ENCODE assay signal across 1 cellular context in the genomic region with DNA sequence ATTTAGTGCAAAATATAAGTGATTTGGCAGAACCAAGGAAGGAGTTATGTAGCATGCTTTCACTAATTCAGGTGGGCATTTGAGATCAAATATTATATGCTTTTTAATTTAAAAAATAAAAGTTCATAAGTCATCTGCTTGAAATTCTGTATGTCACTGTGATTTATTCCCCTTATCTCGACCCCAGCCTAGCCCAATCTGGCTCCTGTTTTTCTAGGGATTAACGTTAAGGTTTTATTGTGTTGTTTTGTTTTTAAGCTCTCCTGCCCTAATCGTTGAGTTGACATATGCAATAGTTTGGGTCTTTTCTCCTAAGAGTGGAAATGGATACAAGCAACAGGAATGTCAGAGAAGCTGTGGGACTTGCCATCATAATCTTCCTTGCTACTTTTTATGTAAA.
TF ChIP-seq lines count a peak whose summit lies in the region.

No MANE protein-coding gene starts in this region.

TF ChIP-seq in HEK293, 187 proteins besides CTCF, POLR2A, EP300 and RAD21 (continued from another document):
- TF ChIP-seq, protein P1, sequence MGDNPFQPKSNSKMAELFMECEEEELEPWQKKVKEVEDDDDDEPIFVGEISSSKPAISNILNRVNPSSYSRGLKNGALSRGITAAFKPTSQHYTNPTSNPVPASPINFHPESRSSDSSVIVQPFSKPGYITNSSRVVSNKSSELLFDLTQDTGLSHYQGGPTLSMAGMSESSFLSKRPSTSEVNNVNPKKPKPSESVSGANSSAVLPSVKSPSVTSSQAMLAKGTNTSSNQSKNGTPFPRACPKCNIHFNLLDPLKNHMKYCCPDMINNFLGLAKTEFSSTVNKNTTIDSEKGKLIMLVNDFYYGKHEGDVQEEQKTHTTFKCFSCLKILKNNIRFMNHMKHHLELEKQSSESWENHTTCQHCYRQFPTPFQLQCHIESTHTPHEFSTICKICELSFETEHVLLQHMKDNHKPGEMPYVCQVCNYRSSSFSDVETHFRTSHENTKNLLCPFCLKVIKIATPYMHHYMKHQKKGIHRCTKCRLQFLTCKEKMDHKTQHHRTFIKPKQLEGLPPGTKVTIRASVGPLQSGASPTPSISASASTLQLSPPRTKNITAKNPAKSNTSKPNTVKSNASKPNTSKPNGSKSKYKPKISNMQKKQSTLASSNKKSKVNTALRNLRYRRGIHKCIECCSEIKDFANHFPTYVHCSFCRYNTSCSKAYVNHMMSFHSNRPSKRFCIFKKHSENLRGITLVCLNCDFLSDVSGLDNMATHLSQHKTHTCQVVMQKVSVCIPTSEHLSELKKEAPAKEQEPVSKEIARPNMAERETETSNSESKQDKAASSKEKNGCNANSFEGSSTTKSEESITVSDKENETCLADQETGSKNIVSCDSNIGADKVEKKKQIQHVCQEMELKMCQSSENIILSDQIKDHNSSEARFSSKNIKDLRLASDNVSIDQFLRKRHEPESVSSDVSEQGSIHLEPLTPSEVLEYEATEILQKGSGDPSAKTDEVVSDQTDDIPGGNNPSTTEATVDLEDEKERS (tag by site-specific recombination; IDR thresholded peaks at IDR 0.05), result no peak
- TF ChIP-seq ZNF777 (tag by site-specific recombination; IDR thresholded peaks at IDR 0.05; ENCODE audit: borderline replicate concordance), result no peak
- no peak for TF ChIP-seq YY2 (tag by site-specific recombination; IDR thresholded peaks at IDR 0.05)
- 0 out of 2 replicates have a peak, but pooled peaks have one; percentile 33 for TF ChIP-seq GLI2 (tag by site-specific recombination; IDR thresholded peaks at IDR 0.05; ENCODE audit: borderline replicate concordance, low read depth)
- TF ChIP-seq ZNF677 (tag by site-specific recombination; IDR thresholded peaks at IDR 0.05), result no peak
- TF ChIP-seq ZNF19 (tag by site-specific recombination; IDR thresholded peaks at IDR 0.05; ENCODE audit: low read depth), result no peak
- no peak for TF ChIP-seq ZNF114 (tag by site-specific recombination; IDR thresholded peaks at IDR 0.05)
- TF ChIP-seq FEZF1 (tag by site-specific recombination; IDR thresholded peaks at IDR 0.05), result peak; percentile 66
- TF ChIP-seq OVOL3 (tag by site-specific recombination; IDR thresholded peaks at IDR 0.05), result no peak
- TF ChIP-seq ZNF23 (tag by site-specific recombination; IDR thresholded peaks at IDR 0.05; ENCODE audit: borderline replicate concordance), result no peak
- TF ChIP-seq ZNF514 (tag by site-specific recombination; IDR thresholded peaks at IDR 0.05), result no peak
- no peak for TF ChIP-seq ZSCAN16 (tag by site-specific recombination; IDR thresholded peaks at IDR 0.05)
- peak; percentile 62; the same call in 1 of the 2 replicates for TF ChIP-seq TCF7L2 (IDR thresholded peaks at IDR 0.05; ENCODE audit: borderline replicate concordance, low read depth, low read length)
- TF ChIP-seq SCRT1 (tag by site-specific recombination; IDR thresholded peaks at IDR 0.05; ENCODE audit: borderline replicate concordance), result peak; percentile 25; the same call in 1 of the 2 replicates
- TF ChIP-seq, protein P2, sequence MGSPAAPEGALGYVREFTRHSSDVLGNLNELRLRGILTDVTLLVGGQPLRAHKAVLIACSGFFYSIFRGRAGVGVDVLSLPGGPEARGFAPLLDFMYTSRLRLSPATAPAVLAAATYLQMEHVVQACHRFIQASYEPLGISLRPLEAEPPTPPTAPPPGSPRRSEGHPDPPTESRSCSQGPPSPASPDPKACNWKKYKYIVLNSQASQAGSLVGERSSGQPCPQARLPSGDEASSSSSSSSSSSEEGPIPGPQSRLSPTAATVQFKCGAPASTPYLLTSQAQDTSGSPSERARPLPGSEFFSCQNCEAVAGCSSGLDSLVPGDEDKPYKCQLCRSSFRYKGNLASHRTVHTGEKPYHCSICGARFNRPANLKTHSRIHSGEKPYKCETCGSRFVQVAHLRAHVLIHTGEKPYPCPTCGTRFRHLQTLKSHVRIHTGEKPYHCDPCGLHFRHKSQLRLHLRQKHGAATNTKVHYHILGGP (tag by site-specific recombination; IDR thresholded peaks at IDR 0.05), result peak; percentile 51; the same call in 1 of the 2 replicates
- TF ChIP-seq MZF1 (tag by site-specific recombination; IDR thresholded peaks at IDR 0.05; ENCODE audit: borderline replicate concordance), result no peak
- TF ChIP-seq, protein P3, sequence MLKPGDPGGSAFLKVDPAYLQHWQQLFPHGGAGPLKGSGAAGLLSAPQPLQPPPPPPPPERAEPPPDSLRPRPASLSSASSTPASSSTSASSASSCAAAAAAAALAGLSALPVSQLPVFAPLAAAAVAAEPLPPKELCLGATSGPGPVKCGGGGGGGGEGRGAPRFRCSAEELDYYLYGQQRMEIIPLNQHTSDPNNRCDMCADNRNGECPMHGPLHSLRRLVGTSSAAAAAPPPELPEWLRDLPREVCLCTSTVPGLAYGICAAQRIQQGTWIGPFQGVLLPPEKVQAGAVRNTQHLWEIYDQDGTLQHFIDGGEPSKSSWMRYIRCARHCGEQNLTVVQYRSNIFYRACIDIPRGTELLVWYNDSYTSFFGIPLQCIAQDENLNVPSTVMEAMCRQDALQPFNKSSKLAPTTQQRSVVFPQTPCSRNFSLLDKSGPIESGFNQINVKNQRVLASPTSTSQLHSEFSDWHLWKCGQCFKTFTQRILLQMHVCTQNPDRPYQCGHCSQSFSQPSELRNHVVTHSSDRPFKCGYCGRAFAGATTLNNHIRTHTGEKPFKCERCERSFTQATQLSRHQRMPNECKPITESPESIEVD (tag by site-specific recombination; IDR thresholded peaks at IDR 0.05), result peak; percentile 47; the same call in 1 of the 2 replicates
- TF ChIP-seq BCL11A (tag by site-specific recombination; IDR thresholded peaks at IDR 0.05; ENCODE audit: low read depth), result no peak
- TF ChIP-seq ZNF843 (tag by site-specific recombination; IDR thresholded peaks at IDR 0.05), result peak; percentile 67; the same call in 1 of the 2 replicates
- no peak for TF ChIP-seq TRIM28 (IDR thresholded peaks at IDR 0.05; ENCODE audit: borderline replicate concordance, low read length)
- TF ChIP-seq ZSCAN23 (tag by site-specific recombination; IDR thresholded peaks at IDR 0.05), result no peak
- TF ChIP-seq GLIS1 (tag by site-specific recombination; IDR thresholded peaks at IDR 0.05), result peak; percentile 57; the same call in 1 of the 2 replicates
- TF ChIP-seq ZNF664 (tag by site-specific recombination; IDR thresholded peaks at IDR 0.05), result no peak
- no peak for TF ChIP-seq ZNF341 (tag by site-specific recombination; IDR thresholded peaks at IDR 0.05; ENCODE audit: low read depth)
